Comparison of ENCODE assay signal across 30 cellular contexts in the genomic region with DNA sequence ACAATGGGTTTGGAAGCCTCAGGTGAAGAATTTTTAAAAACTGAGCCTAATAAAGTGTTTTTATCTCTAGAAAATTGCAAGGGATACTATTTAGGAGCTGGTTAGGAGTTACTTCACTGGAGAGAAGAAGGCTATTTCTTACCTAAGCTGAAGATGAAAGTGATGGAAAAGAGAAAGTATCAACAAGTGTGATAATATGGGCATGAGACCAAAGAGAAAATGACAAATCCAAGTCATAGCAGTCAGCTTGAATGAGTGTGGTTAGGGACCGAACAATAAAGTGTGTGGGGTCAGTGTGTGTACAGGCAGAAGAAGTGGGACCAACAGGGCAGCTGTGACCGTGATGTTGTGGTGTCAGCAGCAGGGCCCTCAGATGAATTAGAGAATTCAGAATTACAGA. TPM values are rescaled to one million over a fixed set of nuclear protein-coding genes. Genes with fewer than 3 reads are reported as not detected.
"Had no signal": no experiment of that assay in that cellular context is flagged by ENCODE, and none has a peak within 500 bp of the region (broad histone marks: within the 10 kb centered on the region; RNA-seq: fewer than 3 reads in every experiment).

No MANE protein-coding gene starts in this region.

- H3K4me1 ChIP-seq: colonic mucosa, esophagus squamous epithelium, gastrocnemius medialis, heart right ventricle, left lung, lower lobe of right lung had no signal

- H3K27ac Mint-ChIP-seq: dendritic cell treated with granulocyte-macrophage colony-stimulating factor and Interleukin-4, amounts not matched to agents 40 ng/mL and 50 ng/mL, for 4 days; effector memory CD8-positive, alpha-beta T cell; endodermal cell; mesothelial cell of epicardium had no signal

- H3K4me1 Mint-ChIP-seq: endodermal cell had no signal

- H3K4me3 ChIP-seq: colonic mucosa, esophagus squamous epithelium, gastrocnemius medialis, heart right ventricle, left lung, lower lobe of right lung, mucosa of descending colon had no signal

- H3K36me3 Mint-ChIP-seq: mesothelial cell of epicardium had no signal

- H3K36me3 ChIP-seq: colonic mucosa, esophagus squamous epithelium, gastrocnemius medialis, heart right ventricle, left lung, lower lobe of right lung had no signal

- H3K9me3 ChIP-seq: colonic mucosa, esophagus squamous epithelium, gastrocnemius medialis, left lung, lower lobe of right lung, mucosa of descending colon had no signal

- DNase-seq: colonic mucosa; cortex of kidney; effector CD8-positive, alpha-beta T cell; effector memory CD8-positive, alpha-beta T cell; endodermal cell; erythroblast; esophagus squamous epithelium; foreskin fibroblast; foreskin melanocyte; gastrocnemius medialis; glutamatergic neuron; head of caudate nucleus; heart right ventricle; hippocampal formation; left cardiac atrium; left lung; left ventricle myocardium superior; lower lobe of right lung; mesenchymal stem cell; mucosa of descending colon had no signal

- H3K27me3 ChIP-seq: colonic mucosa, gastrocnemius medialis had no signal

- H3K4me3 Mint-ChIP-seq: dendritic cell treated with granulocyte-macrophage colony-stimulating factor and Interleukin-4, amounts not matched to agents 40 ng/mL and 50 ng/mL, for 4 days; effector memory CD8-positive, alpha-beta T cell; endodermal cell; mesothelial cell of epicardium had no signal

- ATAC-seq: effector memory CD8-positive, alpha-beta T cell; esophagus mucosa; gastrocnemius medialis; heart right ventricle; left cardiac atrium; left lung; left ventricle myocardium superior; lower lobe of right lung; mucosa of descending colon had no signal

- H3K27me3 Mint-ChIP-seq: dendritic cell treated with granulocyte-macrophage colony-stimulating factor and Interleukin-4, amounts not matched to agents 40 ng/mL and 50 ng/mL, for 4 days; effector memory CD8-positive, alpha-beta T cell had no signal

- H3K9me3 Mint-ChIP-seq: endodermal cell had no signal

- H3K27ac ChIP-seq: colonic mucosa, epithelial cell of prostate, esophagus squamous epithelium, gastrocnemius medialis, heart right ventricle, left lung, lower lobe of right lung had no signal

RNA-seq across cellular contexts. Expression of a gene that starts 24.2 kb away (rescaled TPM):
- total RNA-seq: colonic mucosa, dermis microvascular lymphatic vessel endothelial cell, esophagus mucosa, esophagus squamous epithelium, gastrocnemius medialis, glomerular endothelial cell, heart right ventricle, left cardiac atrium, left lung, left ventricle myocardium superior, lower leg skin, lower lobe of right lung, lung microvascular endothelial cell, mesenteric fat pad, mucosa of descending colon had no signal
- polyA plus RNA-seq: heart right ventricle, keratinocyte had no signal
